Comparison of ENCODE assay signal across 12 cellular contexts in the genomic region with DNA sequence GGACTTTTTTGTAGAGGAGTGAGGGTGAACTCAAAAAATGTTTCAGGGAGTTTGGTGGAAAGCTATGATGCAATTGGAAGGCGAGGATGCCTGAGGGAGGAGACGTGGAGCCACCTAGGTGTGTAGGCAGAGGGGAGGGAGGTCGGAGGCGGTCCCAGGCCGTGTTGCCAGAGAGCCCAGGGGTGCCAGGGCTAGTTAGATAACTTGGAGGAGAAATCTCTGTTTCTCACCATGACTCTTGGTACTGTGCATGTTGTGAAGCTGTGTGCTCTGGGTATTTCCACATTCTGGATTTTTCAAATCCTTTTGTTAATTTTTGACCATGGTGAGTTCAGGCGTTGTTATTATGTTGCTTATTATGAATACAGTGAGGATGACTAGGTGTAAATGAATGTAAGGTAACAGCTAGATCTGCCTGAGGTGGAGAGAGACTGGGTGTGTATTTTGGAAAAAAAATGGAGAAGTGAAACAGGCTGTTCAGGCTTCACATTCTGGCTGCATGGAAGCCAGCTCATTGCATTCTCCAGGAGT. TPM values are rescaled to one million over a fixed set of nuclear protein-coding genes. Genes with fewer than 3 reads are reported as not detected.
DNase-seq lines count a peak whose midpoint lies in the region; ATAC-seq and TF ChIP-seq lines count a peak whose summit lies in the region.
"Had no signal": no experiment of that assay in that cellular context is flagged by ENCODE, and none has a peak within 500 bp of the region (broad histone marks: within the 10 kb centered on the region; RNA-seq: fewer than 3 reads in every experiment).

No MANE protein-coding gene starts in this region.

- TF ChIP-seq POLR2A in suprapubic skin (IDR thresholded peaks at IDR 0.05) (no peak), lower leg skin (IDR thresholded peaks at IDR 0.05) (no peak)

- H3K9ac ChIP-seq in iPS-15b (ENCODE audit: low read depth, low read length) = no peak overlapping the region

- peaks cover 23% of the 10 kb centered on the region for H3K4me1 ChIP-seq in iPS-15b (ENCODE audit: control insufficient read depth, insufficient read depth, low read length)
- peaks cover 34% of the 10 kb centered on the region for H3K4me1 ChIP-seq in suprapubic skin

- no peaks in the 10 kb centered on the region for H3K27me3 Mint-ChIP-seq in activated CD4-positive, alpha-beta T cell treated with anti-CD3 and anti-CD28 coated beads for 36 hours
- H3K27me3 Mint-ChIP-seq in WTC11 (ENCODE audit: low read depth) = peaks cover 4% of the 10 kb centered on the region

- no peak for DNase-seq in activated CD4-positive, alpha-beta T cell treated with anti-CD3 and anti-CD28 coated beads for 36 hours
- no peak for DNase-seq in activated CD4-positive, alpha-beta T cell treated with anti-CD3 and anti-CD28 coated beads for 4 hours
- DNase-seq in WTC11 (ENCODE audit: low spot score) = no peak
- no peak for DNase-seq in suprapubic skin (ENCODE audit: low spot score in 2 of 2)
- DNase-seq in lower leg skin (ENCODE audit: low spot score in 2 of 2) = no peak
- DNase-seq in NCI-H1092 (lab: John Stamatoyannopoulos, UW) = no peak
- no peak for DNase-seq in NCI-H510A (lab: John Stamatoyannopoulos, UW)
- DNase-seq: cortex of kidney; NCI-H1930; stimulated activated CD4-positive, alpha-beta T cell treated with anti-CD3 and anti-CD28 coated beads, Interleukin-4, amount 100 ng/mL, for 1 hour had no signal

- CTCF ChIA-PET in activated CD4-positive, alpha-beta T cell treated with anti-CD3 and anti-CD28 coated beads for 36 hours (lab: Charles Lee) = no interaction called here
- CTCF ChIA-PET in WTC11 (lab: Charles Lee) = interaction anchor here (0.6 to 0.9 kb wide), 2 partner anchors 41 to 63 kb away, joined by 3 read pairs; partner anchors contain the start of genes OFD1 and TRAPPC2

- TF ChIP-seq EP300 in suprapubic skin (IDR thresholded peaks at IDR 0.05) = no peak

- POLR2A ChIA-PET in activated CD4-positive, alpha-beta T cell treated with anti-CD3 and anti-CD28 coated beads for 36 hours (lab: Charles Lee) = no interaction called here
- POLR2A ChIA-PET in WTC11 (lab: Charles Lee) = interaction anchor here (1.7 kb wide), 1 partner anchor 41 kb away, joined by 6 read pairs; the partner anchor contains the start of genes OFD1 and TRAPPC2

- H3K9me3 ChIP-seq in iPS-15b (ENCODE audit: control insufficient read depth, insufficient read depth, low read length) (no peaks in the 10 kb centered on the region), suprapubic skin (no peaks in the 10 kb centered on the region)

- WGBS in suprapubic skin = 40% methylated on average over 6 of the region's 6 CpGs
- 39 to 53% methylated on average over 6 of the region's 6 CpGs for WGBS in lower leg skin, 2 donors

- no peaks in the 10 kb centered on the region for H3K9me3 Mint-ChIP-seq in activated CD4-positive, alpha-beta T cell treated with anti-CD3 and anti-CD28 coated beads for 36 hours (ENCODE audit: low read depth)
- H3K9me3 Mint-ChIP-seq in WTC11 = no peaks in the 10 kb centered on the region

- TF ChIP-seq CTCF in WTC11 (IDR thresholded peaks at IDR 0.05) = no peak
- TF ChIP-seq CTCF in suprapubic skin (IDR thresholded peaks at IDR 0.05) = no peak
- TF ChIP-seq CTCF in lower leg skin (IDR thresholded peaks at IDR 0.05) = no peak

- intact Hi-C loops in activated CD4-positive, alpha-beta T cell treated with anti-CD3 and anti-CD28 coated beads for 36 hours (cut with DNase I, micrococcal nuclease) = no loop called here
- intact Hi-C loops in lower leg skin (cut with DNase I; ENCODE audit: low total_unique reads) = no loop called here

- ATAC-seq in activated CD4-positive, alpha-beta T cell treated with anti-CD3 and anti-CD28 coated beads for 36 hours = no peak
- peak; percentile 8; the same call in 1 of the 2 replicates for ATAC-seq in WTC11

- H3K27ac ChIP-seq in suprapubic skin = peak overlapping the region; percentile 69
- H3K27ac ChIP-seq: VCaP had no signal

- H3K4me1 Mint-ChIP-seq in activated CD4-positive, alpha-beta T cell treated with anti-CD3 and anti-CD28 coated beads for 36 hours = peaks cover 70% of the 10 kb centered on the region
- H3K4me1 Mint-ChIP-seq in WTC11 = peaks cover 37% of the 10 kb centered on the region

- H3K36me3 ChIP-seq in iPS-15b (ENCODE audit: control insufficient read depth, insufficient read depth, low read length) = no peaks in the 10 kb centered on the region
- H3K36me3 ChIP-seq in suprapubic skin = no peaks in the 10 kb centered on the region

- peak overlapping the region; percentile 69 for H3K27ac Mint-ChIP-seq in activated CD4-positive, alpha-beta T cell treated with anti-CD3 and anti-CD28 coated beads for 36 hours
- peak overlapping the region; percentile 90 for H3K27ac Mint-ChIP-seq in WTC11

- H3K36me3 Mint-ChIP-seq in activated CD4-positive, alpha-beta T cell treated with anti-CD3 and anti-CD28 coated beads for 36 hours (ENCODE audit: low read depth) = peaks cover 25% of the 10 kb centered on the region
- H3K36me3 Mint-ChIP-seq in WTC11 = no peaks in the 10 kb centered on the region

- peak overlapping the region; percentile 10 for H3K4me3 ChIP-seq in iPS-15b (ENCODE audit: low read depth, low read length)
- no peak overlapping the region for H3K4me3 ChIP-seq in suprapubic skin
- no peak overlapping the region for H3K4me3 ChIP-seq in lower leg skin (ENCODE audit: low read depth, poor library complexity, severe bottlenecking)

- H3K27me3 ChIP-seq in iPS-15b (ENCODE audit: control insufficient read depth, insufficient read depth, low read length) = peaks cover 3% of the 10 kb centered on the region
- H3K27me3 ChIP-seq in suprapubic skin = no peaks in the 10 kb centered on the region

- peak overlapping the region; percentile 10 for H3K4me3 Mint-ChIP-seq in activated CD4-positive, alpha-beta T cell treated with anti-CD3 and anti-CD28 coated beads for 36 hours
- H3K4me3 Mint-ChIP-seq in WTC11 = peak overlapping the region; percentile 18

TF ChIP-seq in WTC11, 78 proteins besides CTCF, POLR2A, EP300 and RAD21:
- TF ChIP-seq FOXP1 (CRISPR knock-in tag; IDR thresholded peaks at IDR 0.05; ENCODE audit: borderline replicate concordance) = no peak
- no peak for TF ChIP-seq ZNF532 (CRISPR knock-in tag; IDR thresholded peaks at IDR 0.05; ENCODE audit: borderline replicate concordance)

RNA-seq across cellular contexts. Expression of gene RAB9A, which starts 4.5 kb away (rescaled TPM):
- total RNA-seq in activated CD4-positive, alpha-beta T cell treated with anti-CD3 and anti-CD28 coated beads for 36 hours = 10 to 100 TPM; 24.9 to 31.4 TPM
- 18.9 to 26.3 TPM (median 20.7 TPM) in 3 replicates for total RNA-seq in WTC11 (2021)
- total RNA-seq in suprapubic skin = 10 to 100 TPM; 20.3 to 43.6 (median 32.0) TPM
- 10 to 100 TPM; 44.6 to 70.5 (median 56.0) TPM for total RNA-seq in lower leg skin

RNA-seq across cellular contexts. Expression of gene TCEANC, which starts 40.5 kb away (rescaled TPM):
- 1 to 10 TPM; 1.9 to 2.3 TPM for total RNA-seq in activated CD4-positive, alpha-beta T cell treated with anti-CD3 and anti-CD28 coated beads for 36 hours
- 2.0 to 3.1 TPM (median 2.6 TPM) in 3 replicates for total RNA-seq in WTC11 (2021)
- 1 to 10 TPM; 1.7 to 4.7 (median 3.2) TPM for total RNA-seq in suprapubic skin
- 1 to 10 TPM; 2.5 to 6.9 (median 2.7) TPM for total RNA-seq in lower leg skin

RNA-seq across cellular contexts. Expression of gene TRAPPC2, which starts 41.0 kb away (rescaled TPM):
- total RNA-seq in activated CD4-positive, alpha-beta T cell treated with anti-CD3 and anti-CD28 coated beads for 36 hours = 10 to 100 TPM; 10.3 to 16.4 TPM
- total RNA-seq in WTC11 (2021) (10.2 to 13.9 TPM (median 10.7 TPM) in 3 replicates), suprapubic skin (10 to 100 TPM in 3 of 4 donors, 1 to 10 TPM in 1; 9.7 to 16.9 (median 12.0) TPM), lower leg skin (10 to 100 TPM; 12.6 to 16.1 (median 14.9) TPM)

RNA-seq across cellular contexts. Expression of gene OFD1, which starts 41.1 kb away (rescaled TPM):
- 10 to 100 TPM; 28.0 to 32.4 TPM for total RNA-seq in activated CD4-positive, alpha-beta T cell treated with anti-CD3 and anti-CD28 coated beads for 36 hours
- 22.8 to 25.1 TPM (median 23.4 TPM) in 3 replicates for total RNA-seq in WTC11 (2021)
- 10 to 100 TPM; 19.1 to 68.4 (median 32.5) TPM for total RNA-seq in suprapubic skin
- total RNA-seq in lower leg skin = 10 to 100 TPM; 20.0 to 69.6 (median 27.5) TPM
